20 cellular contexts compared by ENCODE assay signal in genomic region chr3:70000028-70000410, GRCh38. TPM values are rescaled to one million over a fixed set of nuclear protein-coding genes. Genes with fewer than 3 reads are reported as not detected.
DNase-seq lines count a peak whose midpoint lies in the region; ATAC-seq and TF ChIP-seq lines count a peak whose summit lies in the region.
"Had no signal": no experiment of that assay in that cellular context is flagged by ENCODE, and none has a peak within 500 bp of the region (broad histone marks: within the 10 kb centered on the region; RNA-seq: fewer than 3 reads in every experiment).

No MANE protein-coding gene starts in this region.

- H3K9me3 ChIP-seq in right cardiac atrium (ENCODE audit: control insufficient read depth, low read length) (no peaks in the 10 kb centered on the region), aorta (ENCODE audit: control insufficient read depth, low read length) (no peaks in the 10 kb centered on the region)

- H3K27ac ChIP-seq in right cardiac atrium (ENCODE audit: low read length) (no peak overlapping the region), dorsolateral prefrontal cortex (peak overlapping the region; percentile 50 to 99 (median 96)), aorta (ENCODE audit: low read depth in 1 of 2, low read length in 2 of 2) (peak overlapping the region; percentile 38 to 89)

- peak; percentile 10 for ATAC-seq in Right ventricle myocardium superior (ENCODE audit: poor library complexity)
- no peak for ATAC-seq in right cardiac atrium
- no peak for ATAC-seq in aorta (ENCODE audit: low FRiP score)
- no peak for ATAC-seq in Right ventricle myocardium inferior
- no peak for ATAC-seq in GM21423 (IDR thresholded peaks at IDR 0.05; ENCODE audit: unreplicated experiment)
- ATAC-seq: activated CD4-positive, alpha-beta T cell treated with anti-CD3 and anti-CD28 coated beads for 36 hours; CD8-positive, alpha-beta T cell had no signal

- 81% methylated on average over 15 of the region's 15 CpGs for WGBS in right cardiac atrium
- 85 to 86% methylated on average over 15 of the region's 15 CpGs for WGBS in aorta, 2 donors

- peak in 1 of 56 donors; percentile 9 for TF ChIP-seq CTCF in dorsolateral prefrontal cortex (IDR thresholded peaks at IDR 0.05 in 54 of 56, conservative IDR thresholded peaks at IDR 0.05 in 2 of 56; ENCODE audit: low read depth in 1 of 56, partially characterized antibody in 56 of 56)

- no peaks in the 10 kb centered on the region for H3K36me3 ChIP-seq in aorta (ENCODE audit: control insufficient read depth in 1 of 2, insufficient read depth in 2 of 2, low read length in 1 of 2)
- H3K36me3 ChIP-seq: heart left ventricle had no signal

- no peaks in the 10 kb centered on the region for H3K27me3 ChIP-seq in right cardiac atrium (ENCODE audit: control insufficient read depth, insufficient read depth)
- H3K27me3 ChIP-seq in dorsolateral prefrontal cortex: no peaks in the 10 kb centered on the region
- no peaks in the 10 kb centered on the region for H3K27me3 ChIP-seq in aorta (ENCODE audit: control insufficient read depth in 1 of 2, insufficient read depth in 2 of 2, low read length in 1 of 2)
- H3K27me3 ChIP-seq: heart left ventricle had no signal

- DNase-seq in Right ventricle myocardium superior: no peak
- DNase-seq in right cardiac atrium: no peak
- DNase-seq in dorsolateral prefrontal cortex: peak in 6 of 10 donors; percentile 29 to 56 (median 40)
- peak in 32 of 56 donors; percentile 2 to 61 (median 28) for DNase-seq in nucleus accumbens (lab: John Stamatoyannopoulos, UW)
- DNase-seq in aorta: no peak
- DNase-seq in Right ventricle myocardium inferior (ENCODE audit: missing footprints): no peak
- DNase-seq in DMS 273 (lab: John Stamatoyannopoulos, UW; ENCODE audit: unreplicated experiment): no peak
- DNase-seq: activated CD4-positive, alpha-beta T cell treated with anti-CD3 and anti-CD28 coated beads for 36 hours; activated T-cell treated with anti-CD3 and anti-CD28 coated beads for 4 hours; CD8-positive, alpha-beta T cell; central memory CD4-positive, alpha-beta T cell; NCI-H1694 treated with DMSO at 0.1 percent for 48 hours; stimulated activated CD4-positive, alpha-beta T cell treated with anti-CD3 and anti-CD28 coated beads, Interleukin-15, amount 100 ng/mL, for 24 hours; T-helper 9 cell had no signal

- H3K4me3 ChIP-seq in right cardiac atrium (ENCODE audit: low read length) (no peak overlapping the region), dorsolateral prefrontal cortex (peak overlapping the region in 40 of 59 donors; percentile 1 to 57 (median 24)), aorta (ENCODE audit: low read length in 2 of 2) (no peak overlapping the region)

- intact Hi-C loops in Right ventricle myocardium superior (cut with DNase I) (no loop called here), right cardiac atrium (cut with DNase I) (no loop called here), dorsolateral prefrontal cortex (cut with DNase I) (loop anchor here in 1 of 2 donors (10.0 kb wide), 1 partner anchor 65 kb away; no protein-coding TSS in a partner anchor), aorta (cut with DNase I) (no loop called here), Right ventricle myocardium inferior (cut with DNase I) (no loop called here)

- H3K4me1 ChIP-seq in right cardiac atrium (ENCODE audit: control insufficient read depth, insufficient read depth, low read length) (no peaks in the 10 kb centered on the region), aorta (ENCODE audit: control insufficient read depth in 1 of 2, insufficient read depth in 2 of 2, low read length in 2 of 2) (peaks cover 0 to 3% of the 10 kb centered on the region in 2 donors)
- H3K4me1 ChIP-seq: heart left ventricle had no signal

RNA-seq across cellular contexts. Expression of gene SAMMSON, which starts 0.5 kb away (rescaled TPM):
- total RNA-seq in Right ventricle myocardium superior (not detected), right cardiac atrium (not detected), dorsolateral prefrontal cortex (10 to 100 TPM in 1 of 120 experiments, 1 to 10 TPM in 50, under 1 TPM in 55, not detected in 14; 0.20 to 10.8 (median 0.99) TPM), aorta (10 to 100 TPM; 14.7 to 25.6 TPM), Right ventricle myocardium inferior (not detected)
- polyA plus RNA-seq in right cardiac atrium (not detected), aorta (1 to 10 TPM; 2.2 to 3.6 TPM)
- total RNA-seq: A673; activated CD4-positive, alpha-beta T cell treated with anti-CD3 and anti-CD28 coated beads for 36 hours; CD8-positive, alpha-beta T cell; G401; heart left ventricle; kidney epithelial cell; mucosa of gallbladder had no signal
- polyA plus RNA-seq: heart left ventricle had no signal

Comparison
In these comparisons a context has a peak if more than half of its experiments do, and no peak if none do; other contexts are left out.
1. DNase-seq: peak in dorsolateral prefrontal cortex (6 of 10) and nucleus accumbens (32 of 56); none in Right ventricle myocardium superior (single experiment), right cardiac atrium (0 of 3), aorta (0 of 2), Right ventricle myocardium inferior (single experiment) and DMS 273 (single experiment).
2. H3K4me3 ChIP-seq: peak in dorsolateral prefrontal cortex (40 of 59); none in right cardiac atrium (single experiment) and aorta (0 of 2).